Comparison of ENCODE assay signal across 1 cellular context in genomic region chr9:128656416-128657343, GRCh38.
A peak's percentile ranks its signal among the peaks of the same experiment; 100 is the strongest.
TF ChIP-seq lines count a peak whose summit lies in the region.

Gene DYNC2I2, minus strand, starts transcription at chr9:128656847. Its CDS starts 121 bp downstream, at chr9:128656726.

TF ChIP-seq in K562, 482 proteins besides CTCF, POLR2A, EP300 and RAD21 (continued from another document):
- TF ChIP-seq ELK1 (CRISPR knock-in tag; IDR thresholded peaks at IDR 0.05) = no peak
- TF ChIP-seq SP1 (CRISPR knock-in tag; IDR thresholded peaks at IDR 0.05) = peak; percentile 98
- peak; percentile 39 for TF ChIP-seq SMAD1 (IDR thresholded peaks at IDR 0.05; ENCODE audit: low read depth, low read length, partially characterized antibody)
- peak; percentile 88; the same call in 1 of the 2 replicates for TF ChIP-seq ARID3B (CRISPR knock-in tag; IDR thresholded peaks at IDR 0.05; ENCODE audit: borderline replicate concordance)
- peak; percentile 95 for TF ChIP-seq ERF (CRISPR knock-in tag; IDR thresholded peaks at IDR 0.05)
- TF ChIP-seq GMEB1 (CRISPR knock-in tag; IDR thresholded peaks at IDR 0.05) = peak; percentile 99
- TF ChIP-seq MAZ (CRISPR knock-in tag; conservative IDR thresholded peaks at IDR 0.05 in 1 of 2, IDR thresholded peaks at IDR 0.05 in 1 of 2) = peak; percentile 92 to 97
- peak; percentile 83 for TF ChIP-seq CGGBP1 (CRISPR knock-in tag; IDR thresholded peaks at IDR 0.05)
- no peak for TF ChIP-seq SAFB2 (IDR thresholded peaks at IDR 0.05; ENCODE audit: borderline replicate concordance, low read depth, low read length, severe bottlenecking)
- no peak for TF ChIP-seq MCM3 (IDR thresholded peaks at IDR 0.05)
- TF ChIP-seq KLF10 (CRISPR knock-in tag; IDR thresholded peaks at IDR 0.05) = no peak
- no peak for TF ChIP-seq ZNF592 (IDR thresholded peaks at IDR 0.05)
- TF ChIP-seq ZNF311 (CRISPR knock-in tag; IDR thresholded peaks at IDR 0.05) = peak; percentile 81
- peak; percentile 92; the same call in 1 of the 2 replicates for TF ChIP-seq ZNF174 (CRISPR knock-in tag; IDR thresholded peaks at IDR 0.05)
- TF ChIP-seq ZNF224 (CRISPR knock-in tag; IDR thresholded peaks at IDR 0.05) = peak; percentile 79; the same call in 1 of the 2 replicates
- TF ChIP-seq JUND (IDR thresholded peaks at IDR 0.05; ENCODE audit: borderline replicate concordance, low read depth, low read length) = peak; percentile 71
- peak; percentile 79; the same call in 2 of the 3 replicates for TF ChIP-seq JUND (tag; IDR thresholded peaks at IDR 0.05; ENCODE audit: borderline replicate concordance, low read depth, low read length)
- TF ChIP-seq SRSF7 (optimal IDR thresholded peaks at IDR 0.05; ENCODE audit: low read depth, low read length) = no peak
- peak; percentile 90 for TF ChIP-seq POLR2H (tag; IDR thresholded peaks at IDR 0.05; ENCODE audit: low read depth)
- TF ChIP-seq PML (IDR thresholded peaks at IDR 0.05; ENCODE audit: low read length) = peak; percentile 74
- peak; percentile 92; the same call in 1 of the 2 replicates for TF ChIP-seq MYBL2 (IDR thresholded peaks at IDR 0.05; ENCODE audit: low read depth)
- no peak for TF ChIP-seq MYBL2 (CRISPR knock-in tag; IDR thresholded peaks at IDR 0.05; ENCODE audit: borderline replicate concordance)
- no peak; the same call in 1 of the 2 replicates for TF ChIP-seq ZNF431 (CRISPR knock-in tag; IDR thresholded peaks at IDR 0.05)
- peak; percentile 98 to 100 (median 99) for TF ChIP-seq YY1 (IDR thresholded peaks at IDR 0.05; ENCODE audit: borderline replicate concordance in 1 of 3, control insufficient read depth in 1 of 3, extremely low read depth in 1 of 3, insufficient read depth in 3 of 3, insufficient read length in 1 of 3, insufficient replicate concordance in 2 of 3, low read depth in 1 of 3, low read length in 2 of 3)
- peak; percentile 60; the same call in 1 of the 2 replicates for TF ChIP-seq ZNF75A (CRISPR knock-in tag; IDR thresholded peaks at IDR 0.05)
- TF ChIP-seq POLR3A (IDR thresholded peaks at IDR 0.05; ENCODE audit: borderline replicate concordance, extremely low read depth, insufficient read depth, insufficient read length) = no peak
- TF ChIP-seq RCOR1 (IDR thresholded peaks at IDR 0.05; ENCODE audit: borderline replicate concordance in 1 of 2, low read depth in 2 of 2, low read length in 2 of 2) = peak in 1 of 2 experiments; percentile 58; a peak in 2 of 4 replicates
- TF ChIP-seq ZC3H11A (IDR thresholded peaks at IDR 0.05; ENCODE audit: low read depth, low read length) = no peak; the same call in 1 of the 2 replicates
- TF ChIP-seq RBM17 (IDR thresholded peaks at IDR 0.05; ENCODE audit: borderline replicate concordance, low read depth, low read length) = no peak
- peak; percentile 97 for TF ChIP-seq RBM22 (IDR thresholded peaks at IDR 0.05; ENCODE audit: low read depth, low read length, poor library complexity, severe bottlenecking)
- peak; percentile 47; the same call in 1 of the 2 replicates for TF ChIP-seq HLTF (IDR thresholded peaks at IDR 0.05)
- TF ChIP-seq POLR2AphosphoS5 (IDR thresholded peaks at IDR 0.05; ENCODE audit: control insufficient read depth, insufficient read depth, low read depth, low read length) = peak; percentile 89
- TF ChIP-seq HNRNPUL1 (IDR thresholded peaks at IDR 0.05; ENCODE audit: low read length) = no peak
- no peak for TF ChIP-seq ZNF184 (CRISPR knock-in tag; IDR thresholded peaks at IDR 0.05)
- TF ChIP-seq ZNF133 (CRISPR knock-in tag; IDR thresholded peaks at IDR 0.05) = 0 out of 2 replicates have a peak, but pooled peaks have one; percentile 46
- TF ChIP-seq NR2C1 (IDR thresholded peaks at IDR 0.05) = no peak
- peak; percentile 100 for TF ChIP-seq NR2C1 (tag; IDR thresholded peaks at IDR 0.05)
- peak; percentile 92 for TF ChIP-seq ATF7 (IDR thresholded peaks at IDR 0.05)
TF ChIP-seq in K562: peak in this region for 266.
